Comparison of ENCODE assay signal across 13 cellular contexts in genomic region chr22:25402160-25402500, GRCh38.
DNase-seq lines count a peak whose midpoint lies in the region; ATAC-seq and TF ChIP-seq lines count a peak whose summit lies in the region.
"Had no signal": no experiment of that assay in that cellular context is flagged by ENCODE, and none has a peak within 500 bp of the region (broad histone marks: within the 10 kb centered on the region; RNA-seq: fewer than 3 reads in every experiment).

No MANE protein-coding gene starts in this region.

- no peak for ATAC-seq in DND-41 (ENCODE audit: insufficient read depth, low read depth)
- ATAC-seq in IMR-90 (ENCODE audit: low read depth) = no peak
- ATAC-seq in GM18505 (IDR thresholded peaks at IDR 0.05; ENCODE audit: unreplicated experiment) = no peak

- no peak overlapping the region for H2BK15ac ChIP-seq in IMR-90 (ENCODE audit: low read depth, low read length)

- dilution Hi-C loops in IMR-90 (cut with HindIII; ENCODE audit: low sequenced_read_pairs, unreplicated experiment) = no loop called here

- TF ChIP-seq CTCF in DND-41 (IDR thresholded peaks at IDR 0.05; ENCODE audit: borderline replicate concordance, extremely low read depth, low read length, poor library complexity, severe bottlenecking) = no peak
- TF ChIP-seq CTCF in IMR-90 (conservative IDR thresholded peaks at IDR 0.05; ENCODE audit: low read depth, low read length) = no peak
- no peak for TF ChIP-seq CTCF in parathyroid adenoma (IDR thresholded peaks at IDR 0.05)

- peak overlapping the region; percentile 76 for H3K27ac Mint-ChIP-seq in dendritic cell treated with granulocyte-macrophage colony-stimulating factor and Interleukin-4, amounts not matched to agents 40 ng/mL and 50 ng/mL, for 4 days

- H2AK5ac ChIP-seq in IMR-90 (ENCODE audit: low read depth, low read length) = peak overlapping the region; percentile 83; the same call in 1 of the 2 replicates

- H3K79me2 ChIP-seq in DND-41 (ENCODE audit: insufficient read depth, low read length) = peaks cover 68% of the 10 kb centered on the region
- peaks cover 29% of the 10 kb centered on the region for H3K79me2 ChIP-seq in parathyroid adenoma

- no peak overlapping the region for H3K27ac ChIP-seq in DND-41 (ENCODE audit: low read length)
- no peak overlapping the region for H3K27ac ChIP-seq in IMR-90 (ENCODE audit: insufficient read depth, low read length)
- peak overlapping the region; percentile 93 for H3K27ac ChIP-seq in parathyroid adenoma

- H4K8ac ChIP-seq in IMR-90 (ENCODE audit: low read depth in 2 of 2, low read length in 2 of 2) = no peak overlapping the region

- H3K9ac ChIP-seq in DND-41 (ENCODE audit: low read depth, low read length) (no peak overlapping the region), IMR-90 (ENCODE audit: low read depth, low read length) (no peak overlapping the region), parathyroid adenoma (no peak overlapping the region)

- no peak overlapping the region for H3K14ac ChIP-seq in IMR-90 (replicated peaks; ENCODE audit: low read depth, low read length)

- H3K27me3 Mint-ChIP-seq in dendritic cell treated with granulocyte-macrophage colony-stimulating factor and Interleukin-4, amounts not matched to agents 40 ng/mL and 50 ng/mL, for 4 days = peaks cover 1% of the 10 kb centered on the region

- H2BK120ac ChIP-seq in IMR-90 (ENCODE audit: low read depth, low read length) = peak overlapping the region; percentile 7; the same call in 1 of the 2 replicates

- peaks cover 10% of the 10 kb centered on the region for H3K36me3 Mint-ChIP-seq in dendritic cell treated with granulocyte-macrophage colony-stimulating factor and Interleukin-4, amounts not matched to agents 40 ng/mL and 50 ng/mL, for 4 days (ENCODE audit: low read depth)

- no peak overlapping the region for H2BK5ac ChIP-seq in IMR-90 (ENCODE audit: low read depth, low read length, poor library complexity, severe bottlenecking)

- H3K79me1 ChIP-seq in IMR-90 (ENCODE audit: low read depth in 1 of 2, low read length in 2 of 2) = peaks cover 36 to 74% of the 10 kb centered on the region in 2 experiments

- peak overlapping the region; percentile 79 for H3K4me3 Mint-ChIP-seq in dendritic cell treated with granulocyte-macrophage colony-stimulating factor and Interleukin-4, amounts not matched to agents 40 ng/mL and 50 ng/mL, for 4 days

- TF ChIP-seq POLR2A in IMR-90 (IDR thresholded peaks at IDR 0.05; ENCODE audit: low read depth, low read length) = no peak
- TF ChIP-seq POLR2A in GM18505 (IDR thresholded peaks at IDR 0.05; ENCODE audit: borderline replicate concordance, extremely low read depth, insufficient read depth, insufficient read length) = no peak

- H4K5ac ChIP-seq in IMR-90 (ENCODE audit: low read depth, low read length) = no peak overlapping the region

- H3K9me3 ChIP-seq in DND-41 (ENCODE audit: insufficient read depth, low read length, severe bottlenecking) (no peaks in the 10 kb centered on the region), IMR-90 (ENCODE audit: control insufficient read depth, insufficient read depth, low read length) (no peaks in the 10 kb centered on the region), parathyroid adenoma (ENCODE audit: control insufficient read depth, low read length) (no peaks in the 10 kb centered on the region)
- H3K9me3 ChIP-seq: MG63, testis had no signal

- H3K27me3 ChIP-seq in DND-41 (ENCODE audit: insufficient read depth, low read length, poor library complexity) = no peaks in the 10 kb centered on the region
- H3K27me3 ChIP-seq in IMR-90 (ENCODE audit: control insufficient read depth, insufficient read depth, low read length) = no peaks in the 10 kb centered on the region
- H3K27me3 ChIP-seq in parathyroid adenoma (ENCODE audit: control insufficient read depth, insufficient read depth, low read length) = no peaks in the 10 kb centered on the region
- H3K27me3 ChIP-seq: MG63, testis had no signal

- peaks cover 57% of the 10 kb centered on the region for H4K20me1 ChIP-seq in DND-41 (ENCODE audit: insufficient read depth, low read length)
- peaks cover 67% of the 10 kb centered on the region for H4K20me1 ChIP-seq in IMR-90 (ENCODE audit: insufficient read depth, low read length)

- peaks cover 31% of the 10 kb centered on the region; the same call in 1 of the 2 replicates for H3K9me1 ChIP-seq in IMR-90 (ENCODE audit: insufficient read depth, low read length)

- no peaks in the 10 kb centered on the region for H3K9me3 Mint-ChIP-seq in dendritic cell treated with granulocyte-macrophage colony-stimulating factor and Interleukin-4, amounts not matched to agents 40 ng/mL and 50 ng/mL, for 4 days

- no CpG with 5 or more reads among the region's 6 CpGs for WGBS in IMR-90 (ENCODE audit: extremely low coverage in 2 of 2, insufficient read length in 1 of 2), 2 experiments

- H3K56ac ChIP-seq in IMR-90 (ENCODE audit: extremely low read depth, insufficient read depth, low read length) = no peak overlapping the region

- H2AK9ac ChIP-seq in IMR-90 (replicated peaks; ENCODE audit: low read depth, low read length, poor library complexity) = peak overlapping the region; percentile 39

- peaks cover 47% of the 10 kb centered on the region for H3K4me1 ChIP-seq in DND-41 (ENCODE audit: insufficient read depth, low read length)
- peaks cover 30% of the 10 kb centered on the region for H3K4me1 ChIP-seq in IMR-90 (ENCODE audit: control insufficient read depth, insufficient read depth, low read length)
- peaks cover 19% of the 10 kb centered on the region for H3K4me1 ChIP-seq in parathyroid adenoma

- H4K91ac ChIP-seq in IMR-90 (ENCODE audit: insufficient read depth, low read depth, low read length) = peak overlapping the region; percentile 24; the same call in 1 of the 2 replicates

- no peaks in the 10 kb centered on the region for H3K36me3 ChIP-seq in DND-41 (ENCODE audit: insufficient read depth, low read length)
- H3K36me3 ChIP-seq in IMR-90 (ENCODE audit: control insufficient read depth, insufficient read depth, low read length) = no peaks in the 10 kb centered on the region
- H3K36me3 ChIP-seq in parathyroid adenoma (ENCODE audit: control insufficient read depth, insufficient read depth, low read length) = no peaks in the 10 kb centered on the region
- H3K36me3 ChIP-seq: MG63 had no signal

- BruUV-seq in IMR-90 (replicated peaks; lab: Mats Ljungman, UMichigan) = no TSS peak

- peaks cover 79% of the 10 kb centered on the region for H3K4me1 Mint-ChIP-seq in dendritic cell treated with granulocyte-macrophage colony-stimulating factor and Interleukin-4, amounts not matched to agents 40 ng/mL and 50 ng/mL, for 4 days (ENCODE audit: low read depth)

- DNase-seq in DND-41 = no peak
- no peak for DNase-seq in IMR-90
- DNase-seq in activated T-cell treated with anti-CD3 and anti-CD28 coated beads for 4 hours = no peak
- no peak for DNase-seq in NCI-H146 treated with DMSO at 0.1 percent for 48 hours (lab: John Stamatoyannopoulos, UW; ENCODE audit: unreplicated experiment)
- DNase-seq in Ammon's horn (ENCODE audit: low spot score) = no peak
- DNase-seq: erythroblast, mesendoderm, MG63, NCI-H446 treated with DMSO at 0.1 percent for 48 hours, testis had no signal

- peak overlapping the region; percentile 97; the same call in 1 of the 2 replicates for H3K4me2 ChIP-seq in DND-41 (ENCODE audit: insufficient read depth, low read length)
- peak overlapping the region; percentile 1; the same call in 1 of the 2 replicates for H3K4me2 ChIP-seq in IMR-90 (ENCODE audit: low read depth, low read length)
- peak overlapping the region; percentile 75 for H3K4me2 ChIP-seq in parathyroid adenoma (ENCODE audit: low read length)

- CTCF ChIA-PET in IMR-90 (lab: Yijun Ruan, JAX) = interaction anchor here (1.0 kb wide), 1 partner anchor 17 kb away, joined by 3 read pairs; no protein-coding TSS in a partner anchor

- in situ Hi-C loops in IMR-90 (cut with MboI; ENCODE audit: low sequenced_read_pairs) = no loop called here

- H3K23ac ChIP-seq in IMR-90 (ENCODE audit: low read depth, low read length) = no peak overlapping the region

- TF ChIP-seq RAD21 in IMR-90 (IDR thresholded peaks at IDR 0.05; ENCODE audit: low read length) = no peak

- peak overlapping the region; percentile 17; the same call in 1 of the 2 replicates for H3K4ac ChIP-seq in IMR-90 (ENCODE audit: low read depth, low read length)

- no peak overlapping the region for H2AFZ ChIP-seq in DND-41 (ENCODE audit: low read depth, low read length)
- H2AFZ ChIP-seq in IMR-90 (replicated peaks; ENCODE audit: low read length, poor library complexity) = no peak overlapping the region
- H2AFZ ChIP-seq in parathyroid adenoma = no peak overlapping the region

- H3K4me3 ChIP-seq in DND-41 (ENCODE audit: low read depth in 1 of 2, low read length in 2 of 2) (no peak overlapping the region), IMR-90 (ENCODE audit: insufficient read depth, low read depth, low read length) (no peak overlapping the region), parathyroid adenoma (ENCODE audit: low read depth, low read length) (no peak overlapping the region)
- H3K4me3 ChIP-seq: MG63, testis had no signal

- intact Hi-C loops in IMR-90 (cut with micrococcal nuclease) = loop anchor here (2.0 kb wide), 2 partner anchors 33 to 47 kb away; no protein-coding TSS in a partner anchor
- intact Hi-C loops in dendritic cell treated with granulocyte-macrophage colony-stimulating factor and Interleukin-4, amounts not matched to agents 40 ng/mL and 50 ng/mL, for 4 days (cut with micrococcal nuclease) = no loop called here

- no peak overlapping the region for H3K18ac ChIP-seq in IMR-90 (ENCODE audit: low read depth, low read length)

- POLR2A ChIA-PET in IMR-90 (lab: Charles Lee; ENCODE audit: unreplicated experiment) = no interaction called here

- H2BK20ac ChIP-seq in IMR-90 (ENCODE audit: low read depth, low read length) = no peak overlapping the region

TF ChIP-seq in IMR-90, 13 proteins besides CTCF, POLR2A, EP300 and RAD21 (continues in another document):
- TF ChIP-seq ELK1 (IDR thresholded peaks at IDR 0.05; ENCODE audit: borderline replicate concordance, low read depth, low read length) (no peak), MAZ (IDR thresholded peaks at IDR 0.05; ENCODE audit: borderline replicate concordance, low read depth, low read length) (no peak)

Comparison
In these comparisons a context has a peak if more than half of its experiments do, and no peak if none do; other contexts are left out.
1. H3K4me2 ChIP-seq: peak in every context shown above with its lines; median percentile 97 in DND-41; 75 in parathyroid adenoma; 1 in IMR-90.